Comparison of ENCODE assay signal across 8 cellular contexts in the genomic region with DNA sequence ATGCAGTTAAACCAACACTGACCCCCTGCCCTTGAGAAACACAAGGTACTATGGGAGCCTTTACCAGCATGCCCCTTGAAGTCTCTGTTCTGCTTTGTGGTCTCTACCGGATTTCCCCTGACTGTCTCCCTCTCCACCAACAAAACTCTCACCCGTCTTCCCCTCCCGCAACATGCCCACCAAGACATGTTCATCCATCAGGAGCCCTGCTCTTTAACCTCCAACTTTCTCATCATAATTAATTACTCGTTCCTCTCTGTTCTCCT. TPM values are rescaled to one million over a fixed set of nuclear protein-coding genes. Genes with fewer than 3 reads are reported as not detected.
DNase-seq lines count a peak whose midpoint lies in the region; ATAC-seq and TF ChIP-seq lines count a peak whose summit lies in the region.

No MANE protein-coding gene starts in this region.

- peak overlapping the region; percentile 88 for H3K56ac ChIP-seq in mesendoderm (ENCODE audit: low read length)

- H2AK5ac ChIP-seq in mesendoderm (ENCODE audit: low read length) = no peak overlapping the region

- POLR2A ChIA-PET in activated CD4-positive, alpha-beta T cell treated with anti-CD3 and anti-CD28 coated beads for 36 hours (lab: Charles Lee) = no interaction called here
- POLR2A ChIA-PET in OCI-LY7 (lab: Charles Lee) = interaction anchor here (0.7 to 1.4 kb wide), 4 partner anchors 12 to 68 kb away, joined by 3 read pairs; no protein-coding TSS in a partner anchor

- H3K9me2 ChIP-seq in OCI-LY7 (ENCODE audit: insufficient read depth, low read length) = no peaks in the 10 kb centered on the region

- WGBS in mesendoderm (ENCODE audit: extremely low coverage, insufficient coverage, low lambda C conversion rate) = 100% methylated on average over 1 of the region's 4 CpGs

- no peaks in the 10 kb centered on the region; the same call in 1 of the 2 replicates for H3K79me2 ChIP-seq in OCI-LY7 (ENCODE audit: insufficient read depth, low read depth, low read length)
- H3K79me2 ChIP-seq in mesendoderm (ENCODE audit: control insufficient read depth, insufficient read depth, low read length) = peaks cover 6% of the 10 kb centered on the region

- TF ChIP-seq CTCF in OCI-LY7 (conservative IDR thresholded peaks at IDR 0.05; ENCODE audit: low read length) = no peak
- no peak for TF ChIP-seq CTCF in vagina (IDR thresholded peaks at IDR 0.05)

- H3K4ac ChIP-seq in mesendoderm (ENCODE audit: low read depth, low read length) = no peak overlapping the region

- H3K27me3 Mint-ChIP-seq in activated CD4-positive, alpha-beta T cell treated with anti-CD3 and anti-CD28 coated beads for 36 hours = no peaks in the 10 kb centered on the region
- no peaks in the 10 kb centered on the region for H3K27me3 Mint-ChIP-seq in central memory CD8-positive, alpha-beta T cell

- H3K9me3 Mint-ChIP-seq in activated CD4-positive, alpha-beta T cell treated with anti-CD3 and anti-CD28 coated beads for 36 hours (ENCODE audit: low read depth) = no peaks in the 10 kb centered on the region
- no peaks in the 10 kb centered on the region for H3K9me3 Mint-ChIP-seq in central memory CD8-positive, alpha-beta T cell

- peaks cover 29% of the 10 kb centered on the region for H3K4me1 Mint-ChIP-seq in activated CD4-positive, alpha-beta T cell treated with anti-CD3 and anti-CD28 coated beads for 36 hours
- H3K4me1 Mint-ChIP-seq in central memory CD8-positive, alpha-beta T cell = peaks cover 20% of the 10 kb centered on the region

- H3K23ac ChIP-seq in mesendoderm (ENCODE audit: low read length) = no peak overlapping the region

- H3K4me1 ChIP-seq in OCI-LY7 (ENCODE audit: insufficient read depth, low read length, poor library complexity, severe bottlenecking) (peaks cover 12% of the 10 kb centered on the region), mesendoderm (ENCODE audit: control insufficient read depth, low read depth, low read length) (no peaks in the 10 kb centered on the region), vagina (peaks cover 7% of the 10 kb centered on the region)

- H2BK5ac ChIP-seq in mesendoderm (ENCODE audit: low read length) = no peak overlapping the region

- H3K27ac Mint-ChIP-seq in activated CD4-positive, alpha-beta T cell treated with anti-CD3 and anti-CD28 coated beads for 36 hours = peak overlapping the region; percentile 97
- peak overlapping the region; percentile 89 for H3K27ac Mint-ChIP-seq in central memory CD8-positive, alpha-beta T cell (ENCODE audit: low read depth)

- no peak overlapping the region for H2BK15ac ChIP-seq in mesendoderm (replicated peaks; ENCODE audit: low read depth)

- H3K36me3 ChIP-seq in OCI-LY7 (ENCODE audit: insufficient read depth, low read length) (peaks cover 10% of the 10 kb centered on the region; the same call in 1 of the 2 replicates), mesendoderm (ENCODE audit: control insufficient read depth, insufficient read depth, low read length) (no peaks in the 10 kb centered on the region), vagina (peaks cover 0 to 2% of the 10 kb centered on the region in 2 donors)

- CTCF ChIA-PET in activated CD4-positive, alpha-beta T cell treated with anti-CD3 and anti-CD28 coated beads for 36 hours (lab: Charles Lee) = no interaction called here
- CTCF ChIA-PET in OCI-LY7 (lab: Charles Lee; ENCODE audit: unreplicated experiment) = no interaction called here

- H3K4me3 ChIP-seq in OCI-LY7 (ENCODE audit: low read depth, low read length, poor library complexity, severe bottlenecking) (peak overlapping the region; percentile 87), mesendoderm (ENCODE audit: low read length) (peak overlapping the region; percentile 77), vagina (peak overlapping the region; percentile 69 to 81)

- H3K4me2 ChIP-seq in OCI-LY7 (ENCODE audit: low read length) = peak overlapping the region; percentile 81
- peak overlapping the region; percentile 69 for H3K4me2 ChIP-seq in mesendoderm (ENCODE audit: low read length)

- TF ChIP-seq POLR2A in vagina (IDR thresholded peaks at IDR 0.05) = no peak

- peaks cover 19% of the 10 kb centered on the region for H3K36me3 Mint-ChIP-seq in activated CD4-positive, alpha-beta T cell treated with anti-CD3 and anti-CD28 coated beads for 36 hours (ENCODE audit: low read depth)
- H3K36me3 Mint-ChIP-seq in central memory CD8-positive, alpha-beta T cell (ENCODE audit: insufficient read depth) = peaks cover 22% of the 10 kb centered on the region

- no peaks in the 10 kb centered on the region for H3K27me3 ChIP-seq in mesendoderm (ENCODE audit: insufficient read depth, low read length, poor library complexity)
- no peaks in the 10 kb centered on the region for H3K27me3 ChIP-seq in vagina

- no peak overlapping the region for H3K18ac ChIP-seq in mesendoderm (ENCODE audit: low read length)

- no peak overlapping the region for H4K8ac ChIP-seq in mesendoderm (ENCODE audit: low read depth, low read length)

- H2BK120ac ChIP-seq in mesendoderm (ENCODE audit: low read depth, low read length) = no peak overlapping the region

- H3K9ac ChIP-seq in mesendoderm (ENCODE audit: low read length) = peak overlapping the region; percentile 79

- H2AFZ ChIP-seq in OCI-LY7 (ENCODE audit: low read length) = peak overlapping the region; percentile 78

- intact Hi-C loops in activated CD4-positive, alpha-beta T cell treated with anti-CD3 and anti-CD28 coated beads for 36 hours (cut with DNase I, micrococcal nuclease) = loop anchor here (1.0 to 10.0 kb wide), 11 partner anchors 23 to 693 kb away; a partner anchor contains a TSS
- intact Hi-C loops in OCI-LY7 (cut with micrococcal nuclease; ENCODE audit: unreplicated experiment) = loop anchor here (2.0 to 10.0 kb wide), 5 partner anchors 55 to 607 kb away; a partner anchor contains a TSS
- intact Hi-C loops in vagina (cut with DNase I) = no loop called here

- H3K79me1 ChIP-seq in mesendoderm (ENCODE audit: low read length) = no peaks in the 10 kb centered on the region

- peak overlapping the region; percentile 89 for H4K5ac ChIP-seq in mesendoderm (ENCODE audit: low read length)

- no peaks in the 10 kb centered on the region for H4K20me1 ChIP-seq in OCI-LY7 (ENCODE audit: insufficient read depth, low read length)

- no TSS peak for BruUV-seq in OCI-LY7 (replicated peaks; lab: Mats Ljungman, UMichigan)

- peak; percentile 12 for DNase-seq in activated CD4-positive, alpha-beta T cell treated with anti-CD3 and anti-CD28 coated beads for 36 hours
- DNase-seq in activated CD4-positive, alpha-beta T cell treated with anti-CD3 and anti-CD28 coated beads, Interleukin-2, amount 50 U/mL, for 48 hours = no peak
- peak; percentile 73 for DNase-seq in OCI-LY7 (ENCODE audit: low spot score)
- peak in 1 of 2 donors; percentile 56 for DNase-seq in central memory CD8-positive, alpha-beta T cell (ENCODE audit: low spot score in 2 of 2)
- DNase-seq in mesendoderm = no peak
- DNase-seq in vagina (ENCODE audit: extremely low spot score in 2 of 2) = no peak
- DNase-seq in NCI-H1048 (lab: John Stamatoyannopoulos, UW) = no peak

- peak overlapping the region; percentile 93 for H3K4me3 Mint-ChIP-seq in activated CD4-positive, alpha-beta T cell treated with anti-CD3 and anti-CD28 coated beads for 36 hours
- peak overlapping the region; percentile 75 for H3K4me3 Mint-ChIP-seq in central memory CD8-positive, alpha-beta T cell

- H3K27ac ChIP-seq in OCI-LY7 (ENCODE audit: low read depth, low read length, poor library complexity, severe bottlenecking) (peak overlapping the region; percentile 70), mesendoderm (ENCODE audit: low read depth, low read length) (no peak overlapping the region), vagina (peak overlapping the region; percentile 85)

- H3K9me3 ChIP-seq in OCI-LY7 (ENCODE audit: low read length) (no peaks in the 10 kb centered on the region), vagina (no peaks in the 10 kb centered on the region)

- no peak for ATAC-seq in activated CD4-positive, alpha-beta T cell treated with anti-CD3 and anti-CD28 coated beads for 36 hours
- ATAC-seq in HG02610 (IDR thresholded peaks at IDR 0.05; ENCODE audit: unreplicated experiment) = peak; percentile 48
- ATAC-seq in central memory CD8-positive, alpha-beta T cell (replicated peaks; ENCODE audit: extremely low read depth, poor library complexity, severe bottlenecking) = peak; percentile 64

RNA-seq across cellular contexts. Expression of a gene that starts 1.1 kb away (rescaled TPM):
- total RNA-seq in activated CD4-positive, alpha-beta T cell treated with anti-CD3 and anti-CD28 coated beads for 36 hours = 1 to 10 TPM; 4.6 TPM
- total RNA-seq in OCI-LY7 (2014; rRNA removed; shearing (Covaris generic)) = 2.6 and 4.9 TPM in 2 replicates
- total RNA-seq in OCI-LY7 (2022) = 3.1 and 3.2 TPM in 2 replicates
- polyA plus RNA-seq in mesendoderm (2013, experiment 1 of 2) = 4.6 TPM
- 4.7 TPM for polyA plus RNA-seq in mesendoderm (2013, experiment 2 of 2)
- total RNA-seq in vagina = 3.7 TPM

RNA-seq across cellular contexts. Expression of a gene that starts 43.0 kb away (rescaled TPM):
- total RNA-seq in activated CD4-positive, alpha-beta T cell treated with anti-CD3 and anti-CD28 coated beads for 36 hours = 1 to 10 TPM; 2.1 to 2.6 TPM
- total RNA-seq in OCI-LY7 (2014; rRNA removed; shearing (Covaris generic)) = 8.6 and 10.8 TPM in 2 replicates
- total RNA-seq in OCI-LY7 (2022) = 7.6 and 8.4 TPM in 2 replicates
- 8.8 TPM for polyA plus RNA-seq in mesendoderm (2013, experiment 1 of 2)
- 9.4 TPM for polyA plus RNA-seq in mesendoderm (2013, experiment 2 of 2)
- 1.2 TPM for total RNA-seq in vagina

Comparison
In these comparisons a context has a peak if more than half of its experiments do, and no peak if none do; other contexts are left out.
1. DNase-seq: peak in activated CD4-positive, alpha-beta T cell treated with anti-CD3 and anti-CD28 coated beads for 36 hours (single experiment) and OCI-LY7 (single experiment); none in activated CD4-positive, alpha-beta T cell treated with anti-CD3 and anti-CD28 coated beads, Interleukin-2, amount 50 U/mL, for 48 hours (0 of 2), mesendoderm (single experiment), vagina (0 of 2) and NCI-H1048 (single experiment).
2. Peak in every context shown above with its lines, with median percentiles within 50 percentile points of each other: H3K4me3 ChIP-seq.